8 cellular contexts compared by ENCODE assay signal in genomic region chr10:80444646-80445319, GRCh38. TPM values are rescaled to one million over a fixed set of nuclear protein-coding genes. Genes with fewer than 3 reads are reported as not detected.
DNase-seq lines count a peak whose midpoint lies in the region; ATAC-seq and TF ChIP-seq lines count a peak whose summit lies in the region.

No MANE protein-coding gene starts in this region.

- ATAC-seq in GM21528 (IDR thresholded peaks at IDR 0.05; ENCODE audit: low FRiP score, unreplicated experiment): peak; percentile 90
- ATAC-seq in sciatic nerve: peak; percentile 92
- no peak for ATAC-seq in PC-3

- H3K36me3 ChIP-seq in left ventricle myocardium inferior (no peaks in the 10 kb centered on the region), PC-3 (ENCODE audit: low read depth, low read length) (no peaks in the 10 kb centered on the region)

- in situ Hi-C loops in SK-MEL-5 (cut with HindIII; ENCODE audit: low pct_unique_long_range_greater_than_20kb, low sequenced_read_pairs): no loop called here

- H3K9me3 ChIP-seq in left ventricle myocardium inferior (replicated peaks) (no peaks in the 10 kb centered on the region), PC-3 (ENCODE audit: low read length) (no peaks in the 10 kb centered on the region)

- no peaks in the 10 kb centered on the region for H3K79me2 ChIP-seq in PC-3 (ENCODE audit: low read length)

- H4K20me1 ChIP-seq in PC-3 (ENCODE audit: low read length): no peaks in the 10 kb centered on the region

- no peaks in the 10 kb centered on the region for H3K9me2 ChIP-seq in PC-3 (replicated peaks; ENCODE audit: low read length)

- H3K27me3 ChIP-seq in left ventricle myocardium inferior (ENCODE audit: low read depth) (no peaks in the 10 kb centered on the region), PC-3 (ENCODE audit: low read length) (no peaks in the 10 kb centered on the region)

- no TSS peak for BruUV-seq in PC-3 (replicated peaks; lab: Mats Ljungman, UMichigan)

- CTCF ChIA-PET in PC-3 (lab: Charles Lee): no interaction called here

- H3K27ac ChIP-seq in left ventricle myocardium inferior (replicated peaks) (peak overlapping the region; percentile 45), PC-3 (ENCODE audit: low read length) (no peak overlapping the region)

- peak; percentile 90 for TF ChIP-seq CTCF in left ventricle myocardium inferior (IDR thresholded peaks at IDR 0.05; ENCODE audit: borderline replicate concordance)
- TF ChIP-seq CTCF in PC-3 (conservative IDR thresholded peaks at IDR 0.05; ENCODE audit: low read depth, low read length): no peak

- DNase-seq in GM03348 (ENCODE audit: low spot score): peak; percentile 86
- DNase-seq in HS-27A (ENCODE audit: low read depth): peak; percentile 15
- peak; percentile 73 for DNase-seq in SK-MEL-5 (ENCODE audit: low read depth, low spot score)
- peak; percentile 73 for DNase-seq in amniotic epithelial cell (ENCODE audit: low read depth)
- peak; percentile 60 for DNase-seq in left ventricle myocardium inferior
- no peak for DNase-seq in sciatic nerve (ENCODE audit: low spot score)
- no peak for DNase-seq in PC-3

- H3K4me3 ChIP-seq in left ventricle myocardium inferior (no peak overlapping the region), PC-3 (ENCODE audit: low read length) (no peak overlapping the region)

- intact Hi-C loops in left ventricle myocardium inferior (cut with micrococcal nuclease) (loop anchor here (5.0 kb wide), 1 partner anchor 63 kb away; no protein-coding TSS in a partner anchor), sciatic nerve (cut with DNase I) (no loop called here), PC-3 (cut with micrococcal nuclease) (no loop called here)

- H2AFZ ChIP-seq in PC-3 (ENCODE audit: low read length): no peak overlapping the region

- no peak overlapping the region for H3K9ac ChIP-seq in PC-3 (ENCODE audit: low read length)

- no peak overlapping the region for H3K4me2 ChIP-seq in PC-3 (ENCODE audit: low read length)

- POLR2A ChIA-PET in PC-3 (lab: Charles Lee; ENCODE audit: unreplicated experiment): no interaction called here

- H3F3A ChIP-seq in PC-3 (ENCODE audit: low read length, unreplicated experiment): no peaks in the 10 kb centered on the region

- H3K4me1 ChIP-seq in left ventricle myocardium inferior (peaks cover 28% of the 10 kb centered on the region), PC-3 (ENCODE audit: insufficient read depth, low read length) (no peaks in the 10 kb centered on the region)

RNA-seq across cellular contexts. Expression of gene TSPAN14, which starts 9.3 kb away (rescaled TPM):
- total RNA-seq in SK-MEL-5 (2014; rRNA removed; shearing (Covaris generic)): 43.7 and 52.1 TPM in 2 replicates
- 117 and 167 TPM in 2 replicates for polyA plus RNA-seq in SK-MEL-5 (2015; cell fraction: cytosol; rRNA removed)
- 80.0 and 94.5 TPM in 2 replicates for polyA plus RNA-seq in SK-MEL-5 (2015; cell fraction: nucleus; rRNA removed)
- total RNA-seq in left ventricle myocardium inferior (33.4 TPM), sciatic nerve (103 TPM), PC-3 (2014; rRNA removed) (not detected in 2 replicates)

RNA-seq across cellular contexts. Expression of gene PRXL2A, which starts 36.4 kb away (rescaled TPM):
- 113 and 122 TPM in 2 replicates for total RNA-seq in SK-MEL-5 (2014; rRNA removed; shearing (Covaris generic))
- 69.7 and 80.5 TPM in 2 replicates for polyA plus RNA-seq in SK-MEL-5 (2015; cell fraction: cytosol; rRNA removed)
- polyA plus RNA-seq in SK-MEL-5 (2015; cell fraction: nucleus; rRNA removed): 22.5 and 22.7 TPM in 2 replicates
- total RNA-seq in left ventricle myocardium inferior (101 TPM), sciatic nerve (117 TPM), PC-3 (2014; rRNA removed) (not detected in 2 replicates)

Comparison
In these comparisons a context has a peak if more than half of its experiments do, and no peak if none do; other contexts are left out.
1. DNase-seq: peak in GM03348 (single experiment), HS-27A (single experiment), SK-MEL-5 (single experiment), amniotic epithelial cell (single experiment) and left ventricle myocardium inferior (single experiment); none in sciatic nerve (single experiment) and PC-3 (single experiment).
2. RNA of gene TSPAN14, which starts 9.3 kb away (total RNA-seq): 103 TPM in sciatic nerve (single experiment), 43.7 to 52.1 TPM in SK-MEL-5 and 33.4 TPM in left ventricle myocardium inferior (single experiment); not detected in PC-3; every median in the first group is over 10 times any median in the second.
3. RNA of gene PRXL2A, which starts 36.4 kb away (total RNA-seq): 113 to 122 TPM in SK-MEL-5, 117 TPM in sciatic nerve (single experiment) and 101 TPM in left ventricle myocardium inferior (single experiment); not detected in PC-3; every median in the first group is over 100 times any median in the second.